Comparison of ENCODE assay signal across 31 cellular contexts in genomic region chr22:29464581-29464980, GRCh38. TPM values are rescaled to one million over a fixed set of nuclear protein-coding genes. Genes with fewer than 3 reads are reported as not detected.
"Had no signal": no experiment of that assay in that cellular context is flagged by ENCODE, and none has a peak within 500 bp of the region (broad histone marks: within the 10 kb centered on the region; RNA-seq: fewer than 3 reads in every experiment).

No MANE protein-coding gene starts in this region.

- DNase-seq: stimulated activated CD4-positive, alpha-beta T cell treated with anti-CD3 and anti-CD28 coated beads, Interleukin-2, amount 100 ng/mL, for 48 hours; stimulated activated CD4-positive, alpha-beta T cell treated with anti-CD3 and anti-CD28 coated beads, Interleukin-4, amount 100 ng/mL, for 1 hour; stimulated activated CD4-positive, alpha-beta T cell treated with anti-CD3 and anti-CD28 coated beads, Interleukin-4, amount 100 ng/mL, for 24 hours; stimulated activated CD4-positive, alpha-beta T cell treated with anti-CD3 and anti-CD28 coated beads, Interleukin-4, amount 100 ng/mL, for 4 hours; stimulated activated CD8-positive, alpha-beta memory T cell treated with anti-CD3 and anti-CD28 coated beads, Interleukin-4, amount 100 ng/mL, for 48 hours; stimulated activated naive B cell treated with anti-CD40 and anti-IgM and Interleukin-4, amounts not matched to agents 10 μg/mL and 1 μg/mL and 100 μg/mL, for 72 hours; stimulated activated naive CD4-positive, alpha-beta T cell; stimulated activated naive CD4-positive, alpha-beta T cell treated with Interleukin-2 at 50 U/mL for 16 hours; stimulated activated naive CD8-positive, alpha-beta T cell treated with anti-CD3 and anti-CD28 coated beads, Interleukin-15, amount 100 ng/mL, for 72 hours; stimulated activated naive CD8-positive, alpha-beta T cell treated with anti-CD3 and anti-CD28 coated beads, Interleukin-15, Interleukin-2, amounts not matched to agents 100 U/mL and 50 U/mL, for 24 hours; stomach; substantia nigra; testis; thyroid gland; tibial artery; transverse colon; trophoblast cell; upper lobe of left lung; upper lobe of right lung; uterus had no signal

- H3K4me3 ChIP-seq: stomach, suprapubic skin, testis, thoracic aorta, thyroid gland, tibial artery, tibial nerve, transverse colon, upper lobe of left lung, upper lobe of right lung, uterus, vagina had no signal

- H3K4me1 ChIP-seq: stomach, suprapubic skin, testis, thyroid gland, tibial artery, tibial nerve, transverse colon, upper lobe of left lung, upper lobe of right lung, uterus, vagina had no signal

- H3K36me3 ChIP-seq: stomach, suprapubic skin, thoracic aorta, thyroid gland, tibial artery, tibial nerve, transverse colon, upper lobe of left lung, upper lobe of right lung, uterus, vagina had no signal

- H3K27me3 ChIP-seq: suprapubic skin, testis, thyroid gland, upper lobe of left lung, upper lobe of right lung, uterus, vagina had no signal

- H3K27ac ChIP-seq: stomach, suprapubic skin, testis, thoracic aorta, thyroid gland, tibial artery, tibial nerve, transverse colon, upper lobe of left lung, upper lobe of right lung, uterus, vagina had no signal

- ATAC-seq: stimulated activated effector memory CD8-positive, alpha-beta T cell treated with anti-CD3 and anti-CD28 coated beads, Interleukin-12 subunit alpha, Interleukin-12 subunit beta, amount 100 ng/mL, for 72 hours; stimulated activated memory B cell treated with anti-CD40 and anti-IgM and Interleukin-4, amounts not matched to agents 10 μg/mL and 1 μg/mL and 100 μg/mL, for 72 hours; stimulated activated naive B cell treated with anti-CD40 and anti-IgM and Interleukin-4, amounts not matched to agents 10 μg/mL and 1 μg/mL and 100 μg/mL, for 72 hours; stimulated activated naive CD8-positive, alpha-beta T cell treated with anti-CD3 and anti-CD28 coated beads, Interleukin-15, amount 100 ng/mL, for 72 hours; stimulated activated naive CD8-positive, alpha-beta T cell treated with anti-CD3 and anti-CD28 coated beads, Interleukin-15, Interleukin-2, amounts not matched to agents 100 U/mL and 50 U/mL, for 24 hours; upper lobe of right lung had no signal

- H3K9me3 ChIP-seq: stomach, suprapubic skin, testis, thoracic aorta, thyroid gland, tibial artery, tibial nerve, transverse colon, upper lobe of left lung, upper lobe of right lung, uterus, vagina had no signal

- FAIRE-seq: urothelium cell line had no signal

RNA-seq across cellular contexts. Expression of gene RFPL1, which starts 26.2 kb away (rescaled TPM):
- total RNA-seq: stomach, subcutaneous adipose tissue, temporal lobe, thoracic aorta, thyroid gland, tibial nerve, transverse colon, upper lobe of left lung, upper lobe of right lung, ureter, urinary bladder, uterus, vagina had no signal
- polyA plus RNA-seq: stomach, urinary bladder had no signal
